1 cellular context compared by ENCODE assay signal in genomic region chr1:58908539-58909161, GRCh38.
TF ChIP-seq lines count a peak whose summit lies in the region.

No MANE protein-coding gene starts in this region.

TF ChIP-seq in HepG2, 621 proteins besides CTCF, POLR2A, EP300 and RAD21 (continued from another document):
- TF ChIP-seq, protein P1, sequence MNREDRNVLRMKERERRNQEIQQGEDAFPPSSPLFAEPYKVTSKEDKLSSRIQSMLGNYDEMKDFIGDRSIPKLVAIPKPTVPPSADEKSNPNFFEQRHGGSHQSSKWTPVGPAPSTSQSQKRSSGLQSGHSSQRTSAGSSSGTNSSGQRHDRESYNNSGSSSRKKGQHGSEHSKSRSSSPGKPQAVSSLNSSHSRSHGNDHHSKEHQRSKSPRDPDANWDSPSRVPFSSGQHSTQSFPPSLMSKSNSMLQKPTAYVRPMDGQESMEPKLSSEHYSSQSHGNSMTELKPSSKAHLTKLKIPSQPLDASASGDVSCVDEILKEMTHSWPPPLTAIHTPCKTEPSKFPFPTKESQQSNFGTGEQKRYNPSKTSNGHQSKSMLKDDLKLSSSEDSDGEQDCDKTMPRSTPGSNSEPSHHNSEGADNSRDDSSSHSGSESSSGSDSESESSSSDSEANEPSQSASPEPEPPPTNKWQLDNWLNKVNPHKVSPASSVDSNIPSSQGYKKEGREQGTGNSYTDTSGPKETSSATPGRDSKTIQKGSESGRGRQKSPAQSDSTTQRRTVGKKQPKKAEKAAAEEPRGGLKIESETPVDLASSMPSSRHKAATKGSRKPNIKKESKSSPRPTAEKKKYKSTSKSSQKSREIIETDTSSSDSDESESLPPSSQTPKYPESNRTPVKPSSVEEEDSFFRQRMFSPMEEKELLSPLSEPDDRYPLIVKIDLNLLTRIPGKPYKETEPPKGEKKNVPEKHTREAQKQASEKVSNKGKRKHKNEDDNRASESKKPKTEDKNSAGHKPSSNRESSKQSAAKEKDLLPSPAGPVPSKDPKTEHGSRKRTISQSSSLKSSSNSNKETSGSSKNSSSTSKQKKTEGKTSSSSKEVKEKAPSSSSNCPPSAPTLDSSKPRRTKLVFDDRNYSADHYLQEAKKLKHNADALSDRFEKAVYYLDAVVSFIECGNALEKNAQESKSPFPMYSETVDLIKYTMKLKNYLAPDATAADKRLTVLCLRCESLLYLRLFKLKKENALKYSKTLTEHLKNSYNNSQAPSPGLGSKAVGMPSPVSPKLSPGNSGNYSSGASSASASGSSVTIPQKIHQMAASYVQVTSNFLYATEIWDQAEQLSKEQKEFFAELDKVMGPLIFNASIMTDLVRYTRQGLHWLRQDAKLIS (CRISPR knock-in tag; IDR thresholded peaks at IDR 0.05), result no peak
- TF ChIP-seq TOPORS (CRISPR knock-in tag; IDR thresholded peaks at IDR 0.05) (no peak), KDM5A (IDR thresholded peaks at IDR 0.05; ENCODE audit: borderline replicate concordance, low read length) (no peak), ZNF280B (CRISPR knock-in tag; IDR thresholded peaks at IDR 0.05; ENCODE audit: borderline replicate concordance) (no peak), ZNF496 (CRISPR knock-in tag; IDR thresholded peaks at IDR 0.05; ENCODE audit: insufficient replicate concordance) (no peak), DNMT3B (CRISPR knock-in tag; conservative IDR thresholded peaks at IDR 0.05) (no peak), ZNF253 (CRISPR knock-in tag; IDR thresholded peaks at IDR 0.05; ENCODE audit: borderline replicate concordance) (no peak), STAT5B (CRISPR knock-in tag; IDR thresholded peaks at IDR 0.05) (no peak), NFIC (IDR thresholded peaks at IDR 0.05; ENCODE audit: low read length) (no peak), HNF1A (IDR thresholded peaks at IDR 0.05; ENCODE audit: low read depth) (no peak), HNF1A (CRISPR knock-in tag; IDR thresholded peaks at IDR 0.05; ENCODE audit: borderline replicate concordance) (no peak), MBNL3 (CRISPR knock-in tag; conservative IDR thresholded peaks at IDR 0.05) (no peak), FOXA1 (IDR thresholded peaks at IDR 0.05) (no peak), FOXA1 (CRISPR knock-in tag; IDR thresholded peaks at IDR 0.05) (0 out of 2 replicates have a peak, but pooled peaks have one; percentile 13), ZNF768 (CRISPR knock-in tag; IDR thresholded peaks at IDR 0.05) (peak; percentile 47; the same call in 1 of the 2 replicates), ELF1 (CRISPR knock-in tag; IDR thresholded peaks at IDR 0.05) (no peak), TMF1 (CRISPR knock-in tag; IDR thresholded peaks at IDR 0.05; ENCODE audit: low read depth) (no peak), DR1 (CRISPR knock-in tag; IDR thresholded peaks at IDR 0.05) (no peak), AHDC1 (CRISPR knock-in tag; IDR thresholded peaks at IDR 0.05; ENCODE audit: borderline replicate concordance) (no peak)
